Comparison of ENCODE assay signal across 18 cellular contexts in genomic region chr3:111932962-111933361, GRCh38. TPM values are rescaled to one million over a fixed set of nuclear protein-coding genes. Genes with fewer than 3 reads are reported as not detected.
A peak's percentile ranks its signal among the peaks of the same experiment; 100 is the strongest.
DNase-seq lines count a peak whose midpoint lies in the region; ATAC-seq and TF ChIP-seq lines count a peak whose summit lies in the region.
"Had no signal": no experiment of that assay in that cellular context is flagged by ENCODE, and none has a peak within 500 bp of the region (broad histone marks: within the 10 kb centered on the region; RNA-seq: fewer than 3 reads in every experiment).

No MANE protein-coding gene starts in this region.

- 44% methylated on average over 3 of the region's 3 CpGs for WGBS in smooth muscle cell (ENCODE audit: low lambda C conversion rate)

- H3K9ac ChIP-seq in smooth muscle cell (ENCODE audit: low read depth), result no peak overlapping the region
- H3K9ac ChIP-seq: SK-N-SH had no signal

- no peaks in the 10 kb centered on the region for H4K20me1 ChIP-seq in smooth muscle cell (ENCODE audit: low read depth)

- peaks cover 22% of the 10 kb centered on the region for H3K79me2 ChIP-seq in smooth muscle cell (ENCODE audit: low read depth)

- H3K4me3 ChIP-seq in RWPE2 (ENCODE audit: severe bottlenecking) (no peak overlapping the region), smooth muscle cell (no peak overlapping the region)
- H3K4me3 ChIP-seq: A549, GM23338 had no signal

- ATAC-seq in left ventricle myocardium superior (peak; percentile 38), RWPE2 (ENCODE audit: low read depth) (no peak)
- ATAC-seq: A549, GM23338, Panc1 had no signal

- H3K4me1 ChIP-seq in RWPE2 (ENCODE audit: insufficient read depth, poor library complexity, severe bottlenecking) (peaks cover 39% of the 10 kb centered on the region), smooth muscle cell (ENCODE audit: low read depth) (peaks cover 29% of the 10 kb centered on the region)

- peak overlapping the region; percentile 41 for H3K4me2 ChIP-seq in smooth muscle cell
- H3K4me2 ChIP-seq: A549, GM23338, SK-N-SH had no signal

- H3K9me3 ChIP-seq in RWPE2 (ENCODE audit: severe bottlenecking), result no peaks in the 10 kb centered on the region
- no peaks in the 10 kb centered on the region for H3K9me3 ChIP-seq in smooth muscle cell (replicated peaks; ENCODE audit: low read depth)
- H3K9me3 ChIP-seq: A549, SK-N-SH had no signal

- H3K36me3 ChIP-seq in RWPE2 (ENCODE audit: low read depth) (peaks cover 75% of the 10 kb centered on the region), smooth muscle cell (ENCODE audit: low read depth) (no peaks in the 10 kb centered on the region)

- no peak for TF ChIP-seq CTCF in RWPE2 (IDR thresholded peaks at IDR 0.05; ENCODE audit: poor library complexity, severe bottlenecking)
- no peak for TF ChIP-seq CTCF in smooth muscle cell (IDR thresholded peaks at IDR 0.05; ENCODE audit: borderline replicate concordance, insufficient read depth, poor library complexity, severe bottlenecking)

- DNase-seq in left ventricle myocardium superior, result no peak
- no peak for DNase-seq in cardiac septum (ENCODE audit: low spot score)
- no peak for DNase-seq in RWPE2 (ENCODE audit: low spot score)
- DNase-seq in epithelial cell of prostate (ENCODE audit: low read depth, low spot score), result no peak
- DNase-seq in smooth muscle cell (lab: John Stamatoyannopoulos, UW; ENCODE audit: unreplicated experiment), result no peak
- DNase-seq in activated CD8-positive, alpha-beta memory T cell treated with anti-CD3 and anti-CD28 coated beads, Interleukin-2, amount 50 U/mL, for 4 hours, result no peak
- no peak for DNase-seq in NCI-H2227 (lab: John Stamatoyannopoulos, UW; ENCODE audit: unreplicated experiment)
- no peak for DNase-seq in NCI-H187 treated with DMSO at 0.1 percent for 48 hours (lab: John Stamatoyannopoulos, UW)
- DNase-seq: C1 segment of cervical spinal cord, EL, NCI-H1436, NCI-H2081 treated with DMSO at 0.1 percent for 48 hours, NCI-H524, SHP77, SK-N-SH had no signal

- H2AFZ ChIP-seq in smooth muscle cell (ENCODE audit: low read depth), result no peak overlapping the region
- H2AFZ ChIP-seq: GM23338 had no signal

- intact Hi-C loops in left ventricle myocardium superior (cut with micrococcal nuclease) (no loop called here), cardiac septum (cut with DNase I) (no loop called here)

- H3K27ac ChIP-seq in RWPE2 (ENCODE audit: poor library complexity, severe bottlenecking) (peak overlapping the region; percentile 99), epithelial cell of prostate (peak overlapping the region; percentile 91), smooth muscle cell (ENCODE audit: low read depth) (peak overlapping the region; percentile 100)
- H3K27ac ChIP-seq: A549 had no signal

- H3F3A ChIP-seq in smooth muscle cell (ENCODE audit: low read depth), result peaks cover 47% of the 10 kb centered on the region

- H3K27me3 ChIP-seq in RWPE2 (ENCODE audit: insufficient read depth, poor library complexity, severe bottlenecking), result no peaks in the 10 kb centered on the region
- no peaks in the 10 kb centered on the region for H3K27me3 ChIP-seq in smooth muscle cell (ENCODE audit: low read depth)

RNA-seq across cellular contexts. Expression of gene ABHD10, which starts 45.9 kb away (rescaled TPM):
- total RNA-seq in left ventricle myocardium superior (55.9 TPM), cardiac septum (34.6 TPM), smooth muscle cell (44.9 and 69.1 TPM in 2 replicates)
- 39.2 and 44.1 TPM in 2 replicates for polyA plus RNA-seq in smooth muscle cell
